ENCODE assay signal across 19 cellular contexts in the genomic region with DNA sequence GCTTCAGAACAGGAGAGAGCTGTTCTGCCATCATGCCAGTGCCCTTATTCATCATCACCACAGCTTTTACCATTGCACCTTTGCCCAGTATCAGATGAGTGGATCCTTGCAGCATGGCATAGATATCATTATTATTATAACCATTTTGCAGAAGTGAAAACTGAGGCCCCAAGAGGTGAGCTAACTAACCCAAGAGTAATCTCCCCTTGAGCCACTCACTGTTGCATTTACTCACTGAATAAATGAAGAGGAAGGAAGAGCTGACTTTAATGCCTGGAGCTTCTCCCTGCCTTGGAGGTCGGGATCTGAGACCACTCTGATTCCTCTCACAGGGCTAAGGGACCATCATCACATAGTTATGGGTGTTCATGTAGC. TPM values are rescaled to one million over a fixed set of nuclear protein-coding genes. Genes with fewer than 3 reads are reported as not detected.
DNase-seq lines count a peak whose midpoint lies in the region; ATAC-seq and TF ChIP-seq lines count a peak whose summit lies in the region.
"Had no signal": no experiment of that assay in that cellular context is flagged by ENCODE, and none has a peak within 500 bp of the region (broad histone marks: within the 10 kb centered on the region; RNA-seq: fewer than 3 reads in every experiment).

No MANE protein-coding gene starts in this region.

- CTCF ChIA-PET in Calu3 (lab: Charles Lee) = no interaction called here

- BruUV-seq in Calu3 (replicated peaks; lab: Mats Ljungman, UMichigan) = no TSS peak

- no peak overlapping the region for H3K4me3 ChIP-seq in gastroesophageal sphincter

- DNase-seq in Calu3 = no peak
- no peak for DNase-seq in activated CD4-positive, alpha-beta T cell treated with anti-CD3 and anti-CD28 coated beads, Interleukin-2, amount 10 ng/mL, durations not matched to agents 24 days and 14 days
- DNase-seq in activated T-cell treated with anti-CD3 and anti-CD28 coated beads, Interleukin-2, amount 50 U/mL, for 48 hours = no peak
- DNase-seq in stimulated activated effector memory CD8-positive, alpha-beta T cell treated with anti-CD3 and anti-CD28 coated beads, Interleukin-12 subunit alpha, Interleukin-12 subunit beta, amount 100 ng/mL, for 72 hours (ENCODE audit: low spot score in 2 of 2) = no peak
- DNase-seq: activated CD4-positive, CD25-positive, alpha-beta regulatory T cell treated with anti-CD3 and anti-CD28 coated beads, Interleukin-2, amount 50 U/mL, for 72 hours; activated CD8-positive, alpha-beta memory T cell treated with anti-CD3 and anti-CD28 coated beads, Interleukin-2, amount 10 ng/mL, durations not matched to agents 7 days and 5 days; activated gamma-delta T cell; AML-193; GF-D8; hypothalamus; NCI-H1436 treated with DMSO at 0.1 percent for 48 hours; SHP77; stimulated activated naive CD4-positive, alpha-beta T cell treated with Interleukin-2 at 50 U/mL for 16 hours had no signal

- no peaks in the 10 kb centered on the region for H3K36me3 Mint-ChIP-seq in Calu3 (ENCODE audit: insufficient read depth, unreplicated experiment)
- H3K36me3 Mint-ChIP-seq in stimulated activated memory B cell treated with anti-CD40 and anti-IgM and Interleukin-4, amounts not matched to agents 10 μg/mL and 1 μg/mL and 100 μg/mL, for 72 hours = no peaks in the 10 kb centered on the region
- H3K36me3 Mint-ChIP-seq in activated CD4-positive, alpha-beta T cell treated with anti-CD3 and anti-CD28 coated beads, Interleukin-2, amount 10 ng/mL, durations not matched to agents 24 days and 14 days (ENCODE audit: low read depth) = no peaks in the 10 kb centered on the region
- no peaks in the 10 kb centered on the region for H3K36me3 Mint-ChIP-seq in stimulated activated effector memory CD8-positive, alpha-beta T cell treated with anti-CD3 and anti-CD28 coated beads, Interleukin-12 subunit alpha, Interleukin-12 subunit beta, amount 100 ng/mL, for 72 hours
- H3K36me3 Mint-ChIP-seq: activated CD8-positive, alpha-beta memory T cell treated with anti-CD3 and anti-CD28 coated beads, Interleukin-2, amount 10 ng/mL, durations not matched to agents 7 days and 5 days had no signal

- H3K4me1 ChIP-seq in gastroesophageal sphincter = peaks cover 0 to 32% (median 21%) of the 10 kb centered on the region in 3 donors

- intact Hi-C loops in Calu3 (cut with micrococcal nuclease; ENCODE audit: unreplicated experiment) = no loop called here
- intact Hi-C loops in activated CD4-positive, alpha-beta T cell treated with anti-CD3 and anti-CD28 coated beads, Interleukin-2, amount 10 ng/mL, durations not matched to agents 24 days and 14 days (cut with micrococcal nuclease) = no loop called here

- no peaks in the 10 kb centered on the region for H3K27me3 Mint-ChIP-seq in Calu3 (ENCODE audit: unreplicated experiment)
- peaks cover 10% of the 10 kb centered on the region for H3K27me3 Mint-ChIP-seq in stimulated activated memory B cell treated with anti-CD40 and anti-IgM and Interleukin-4, amounts not matched to agents 10 μg/mL and 1 μg/mL and 100 μg/mL, for 72 hours
- peaks cover 18% of the 10 kb centered on the region for H3K27me3 Mint-ChIP-seq in activated CD4-positive, alpha-beta T cell treated with anti-CD3 and anti-CD28 coated beads, Interleukin-2, amount 10 ng/mL, durations not matched to agents 24 days and 14 days

- no peak for TF ChIP-seq POLR2A in gastroesophageal sphincter (IDR thresholded peaks at IDR 0.05)

- no peak for TF ChIP-seq EP300 in gastroesophageal sphincter (IDR thresholded peaks at IDR 0.05)

- no peaks in the 10 kb centered on the region for H3K27me3 ChIP-seq in gastroesophageal sphincter

- TF ChIP-seq CTCF in Calu3 (IDR thresholded peaks at IDR 0.05; ENCODE audit: unreplicated experiment) (no peak), VCaP (conservative IDR thresholded peaks at IDR 0.05) (no peak), gastroesophageal sphincter (IDR thresholded peaks at IDR 0.05) (no peak)

- H3K27ac Mint-ChIP-seq in Calu3 (ENCODE audit: unreplicated experiment) = peak overlapping the region; percentile 83
- no peak overlapping the region for H3K27ac Mint-ChIP-seq in stimulated activated memory B cell treated with anti-CD40 and anti-IgM and Interleukin-4, amounts not matched to agents 10 μg/mL and 1 μg/mL and 100 μg/mL, for 72 hours
- no peak overlapping the region for H3K27ac Mint-ChIP-seq in activated CD4-positive, alpha-beta T cell treated with anti-CD3 and anti-CD28 coated beads, Interleukin-2, amount 10 ng/mL, durations not matched to agents 24 days and 14 days
- no peak overlapping the region for H3K27ac Mint-ChIP-seq in stimulated activated effector memory CD8-positive, alpha-beta T cell treated with anti-CD3 and anti-CD28 coated beads, Interleukin-12 subunit alpha, Interleukin-12 subunit beta, amount 100 ng/mL, for 72 hours
- H3K27ac Mint-ChIP-seq: activated CD8-positive, alpha-beta memory T cell treated with anti-CD3 and anti-CD28 coated beads, Interleukin-2, amount 10 ng/mL, durations not matched to agents 7 days and 5 days had no signal

- peak overlapping the region; percentile 48 for H3K4me3 Mint-ChIP-seq in Calu3 (ENCODE audit: low read depth, unreplicated experiment)
- no peak overlapping the region for H3K4me3 Mint-ChIP-seq in stimulated activated memory B cell treated with anti-CD40 and anti-IgM and Interleukin-4, amounts not matched to agents 10 μg/mL and 1 μg/mL and 100 μg/mL, for 72 hours
- no peak overlapping the region for H3K4me3 Mint-ChIP-seq in activated CD4-positive, alpha-beta T cell treated with anti-CD3 and anti-CD28 coated beads, Interleukin-2, amount 10 ng/mL, durations not matched to agents 24 days and 14 days
- H3K4me3 Mint-ChIP-seq in stimulated activated effector memory CD8-positive, alpha-beta T cell treated with anti-CD3 and anti-CD28 coated beads, Interleukin-12 subunit alpha, Interleukin-12 subunit beta, amount 100 ng/mL, for 72 hours = no peak overlapping the region
- H3K4me3 Mint-ChIP-seq: activated CD8-positive, alpha-beta memory T cell treated with anti-CD3 and anti-CD28 coated beads, Interleukin-2, amount 10 ng/mL, durations not matched to agents 7 days and 5 days had no signal

- ATAC-seq in gastroesophageal sphincter (peak; percentile 1), HG02571 (IDR thresholded peaks at IDR 0.05; ENCODE audit: unreplicated experiment) (no peak)
- peak; percentile 24 for ATAC-seq in stimulated activated memory B cell treated with anti-CD40 and anti-IgM and Interleukin-4, amounts not matched to agents 10 μg/mL and 1 μg/mL and 100 μg/mL, for 72 hours
- no peak for ATAC-seq in stimulated activated effector memory CD8-positive, alpha-beta T cell treated with anti-CD3 and anti-CD28 coated beads, Interleukin-12 subunit alpha, Interleukin-12 subunit beta, amount 100 ng/mL, for 72 hours
- ATAC-seq: activated CD8-positive, alpha-beta memory T cell treated with anti-CD3 and anti-CD28 coated beads, Interleukin-2, amount 10 ng/mL, durations not matched to agents 7 days and 5 days had no signal

- H3K36me3 ChIP-seq in gastroesophageal sphincter = no peaks in the 10 kb centered on the region

- 14 to 33% methylated on average over 1 of the region's 1 CpG for WGBS in gastroesophageal sphincter (ENCODE audit: low coverage in 1 of 2), 2 donors

- H3K9me3 ChIP-seq in gastroesophageal sphincter = no peaks in the 10 kb centered on the region

- no peaks in the 10 kb centered on the region for H3K9me3 Mint-ChIP-seq in Calu3 (ENCODE audit: low read depth, unreplicated experiment)
- H3K9me3 Mint-ChIP-seq in stimulated activated memory B cell treated with anti-CD40 and anti-IgM and Interleukin-4, amounts not matched to agents 10 μg/mL and 1 μg/mL and 100 μg/mL, for 72 hours = no peaks in the 10 kb centered on the region
- no peaks in the 10 kb centered on the region for H3K9me3 Mint-ChIP-seq in activated CD4-positive, alpha-beta T cell treated with anti-CD3 and anti-CD28 coated beads, Interleukin-2, amount 10 ng/mL, durations not matched to agents 24 days and 14 days
- no peaks in the 10 kb centered on the region for H3K9me3 Mint-ChIP-seq in stimulated activated effector memory CD8-positive, alpha-beta T cell treated with anti-CD3 and anti-CD28 coated beads, Interleukin-12 subunit alpha, Interleukin-12 subunit beta, amount 100 ng/mL, for 72 hours

- peaks cover 17% of the 10 kb centered on the region for H3K4me1 Mint-ChIP-seq in Calu3 (ENCODE audit: low read depth, unreplicated experiment)
- no peaks in the 10 kb centered on the region for H3K4me1 Mint-ChIP-seq in stimulated activated memory B cell treated with anti-CD40 and anti-IgM and Interleukin-4, amounts not matched to agents 10 μg/mL and 1 μg/mL and 100 μg/mL, for 72 hours
- no peaks in the 10 kb centered on the region for H3K4me1 Mint-ChIP-seq in activated CD4-positive, alpha-beta T cell treated with anti-CD3 and anti-CD28 coated beads, Interleukin-2, amount 10 ng/mL, durations not matched to agents 24 days and 14 days
- no peaks in the 10 kb centered on the region for H3K4me1 Mint-ChIP-seq in stimulated activated effector memory CD8-positive, alpha-beta T cell treated with anti-CD3 and anti-CD28 coated beads, Interleukin-12 subunit alpha, Interleukin-12 subunit beta, amount 100 ng/mL, for 72 hours
- H3K4me1 Mint-ChIP-seq: activated CD8-positive, alpha-beta memory T cell treated with anti-CD3 and anti-CD28 coated beads, Interleukin-2, amount 10 ng/mL, durations not matched to agents 7 days and 5 days had no signal

- H3K27ac ChIP-seq in VCaP = peak overlapping the region; percentile 56
- peak overlapping the region in 3 of 4 donors; percentile 71 to 81 (median 73) for H3K27ac ChIP-seq in gastroesophageal sphincter
- H3K27ac ChIP-seq: parathyroid adenoma had no signal

RNA-seq across cellular contexts. Expression of gene HRH1, which starts 32.0 kb away (rescaled TPM):
- total RNA-seq in Calu3 (2022) (9.1 and 9.6 TPM in 2 replicates), gastroesophageal sphincter (10 to 100 TPM in 1 of 4 donors, 1 to 10 TPM in 3; 1.6 to 14.4 (median 7.8) TPM)
- total RNA-seq in activated CD4-positive, alpha-beta T cell treated with anti-CD3 and anti-CD28 coated beads, Interleukin-2, amount 10 ng/mL, durations not matched to agents 24 days and 14 days = 0.42 and 0.52 TPM in 2 replicates
- total RNA-seq: H1 had no signal

Comparison
In these comparisons a context has a peak if more than half of its experiments do, and no peak if none do; other contexts are left out.
1. ATAC-seq: peak in gastroesophageal sphincter (single experiment) and stimulated activated memory B cell treated with anti-CD40 and anti-IgM and Interleukin-4, amounts not matched to agents 10 μg/mL and 1 μg/mL and 100 μg/mL, for 72 hours (single experiment); none in HG02571 (single experiment) and stimulated activated effector memory CD8-positive, alpha-beta T cell treated with anti-CD3 and anti-CD28 coated beads, Interleukin-12 subunit alpha, Interleukin-12 subunit beta, amount 100 ng/mL, for 72 hours (single experiment).